Comparison of ENCODE assay signal across 9 cellular contexts in genomic region chr11:45857834-45858492, GRCh38. TPM values are rescaled to one million over a fixed set of nuclear protein-coding genes. Genes with fewer than 3 reads are reported as not detected.
DNase-seq lines count a peak whose midpoint lies in the region; ATAC-seq, FAIRE-seq and TF ChIP-seq lines count a peak whose summit lies in the region.
"Had no signal": no experiment of that assay in that cellular context is flagged by ENCODE, and none has a peak within 500 bp of the region (broad histone marks: within the 10 kb centered on the region; RNA-seq: fewer than 3 reads in every experiment).

No MANE protein-coding gene starts in this region.

- no peaks in the 10 kb centered on the region for H3K27me3 ChIP-seq in Peyer's patch
- no peaks in the 10 kb centered on the region for H3K27me3 ChIP-seq in pancreas

- peak overlapping the region; percentile 27 to 80 (median 68) for H3K27ac ChIP-seq in Peyer's patch
- H3K27ac ChIP-seq in pancreas: peak overlapping the region; percentile 68 to 85 (median 75)

- DNase-seq in DMS79 treated with DMSO at 0.1 percent for 48 hours (lab: John Stamatoyannopoulos, UW): peak; percentile 85
- no peak for DNase-seq in Peyer's patch
- DNase-seq in fibroblast of mammary gland (ENCODE audit: low read depth): peak; percentile 96
- DNase-seq in pancreas: peak in 4 of 6 donors; percentile 64 to 79 (median 74)
- no peak for DNase-seq in KBM-7
- no peak for DNase-seq in naive thymus-derived CD8-positive, alpha-beta T cell
- no peak for DNase-seq in activated CD4-positive, alpha-beta T cell treated with anti-CD3 and anti-CD28 coated beads for 4 hours
- DNase-seq: activated B cell treated with CpG ODN at 0.5 μM for 24 hours had no signal

- H3K4me1 ChIP-seq in Peyer's patch (peaks cover 4 to 63% (median 6%) of the 10 kb centered on the region in 4 donors), pancreas (peaks cover 34 to 50% (median 37%) of the 10 kb centered on the region in 3 donors)

- no peaks in the 10 kb centered on the region for H3K27me3 Mint-ChIP-seq in naive thymus-derived CD8-positive, alpha-beta T cell
- H3K27me3 Mint-ChIP-seq: activated B cell treated with CpG ODN at 0.5 μM for 24 hours had no signal

- FAIRE-seq in pancreas (lab: Jason Lieb, UNC): no peak

- WGBS in pancreas, 2 donors: 30% methylated on average over 4 of the region's 4 CpGs

- peaks cover 4 to 87% (median 35%) of the 10 kb centered on the region in 3 donors for H3K36me3 Mint-ChIP-seq in naive thymus-derived CD8-positive, alpha-beta T cell

- POLR2A ChIA-PET in naive thymus-derived CD8-positive, alpha-beta T cell (lab: Charles Lee): interaction anchor here (0.8 kb wide), 1 partner anchor 14 kb away, joined by 3 read pairs; no protein-coding TSS in a partner anchor

- H3K36me3 ChIP-seq in Peyer's patch (peaks cover 0 to 41% (median 0%) of the 10 kb centered on the region in 3 donors), pancreas (peaks cover 0 to 25% (median 14%) of the 10 kb centered on the region in 3 donors)

- no peak for TF ChIP-seq POLR2A in Peyer's patch (IDR thresholded peaks at IDR 0.05)

- H3K4me3 ChIP-seq in Peyer's patch (no peak overlapping the region), fibroblast of mammary gland (ENCODE audit: control insufficient read depth, low read depth, low read length) (no peak overlapping the region), pancreas (no peak overlapping the region)

- in situ Hi-C loops in KBM-7 (cut with MboI; ENCODE audit: low pct_unique_long_range_greater_than_20kb, low sequenced_read_pairs): no loop called here

- H3K9me3 ChIP-seq in Peyer's patch: no peaks in the 10 kb centered on the region
- no peaks in the 10 kb centered on the region for H3K9me3 ChIP-seq in pancreas

- peaks cover 9 to 10% (median 9%) of the 10 kb centered on the region in 4 donors for H3K4me1 Mint-ChIP-seq in naive thymus-derived CD8-positive, alpha-beta T cell

- intact Hi-C loops in pancreas (cut with DNase I): no loop called here

- no peak overlapping the region for H3K4me3 Mint-ChIP-seq in naive thymus-derived CD8-positive, alpha-beta T cell
- H3K4me3 Mint-ChIP-seq: activated B cell treated with CpG ODN at 0.5 μM for 24 hours had no signal

- TF ChIP-seq CTCF in Peyer's patch (IDR thresholded peaks at IDR 0.05) (no peak), fibroblast of mammary gland (conservative IDR thresholded peaks at IDR 0.05; ENCODE audit: control insufficient read depth, insufficient read depth, low read depth, low read length) (no peak), pancreas (IDR thresholded peaks at IDR 0.05) (no peak)

- no peak overlapping the region for H3K27ac Mint-ChIP-seq in naive thymus-derived CD8-positive, alpha-beta T cell
- H3K27ac Mint-ChIP-seq: activated B cell treated with CpG ODN at 0.5 μM for 24 hours had no signal

- H3K9me3 Mint-ChIP-seq in naive thymus-derived CD8-positive, alpha-beta T cell: no peaks in the 10 kb centered on the region
- H3K9me3 Mint-ChIP-seq: activated B cell treated with CpG ODN at 0.5 μM for 24 hours had no signal

- ATAC-seq in pancreas (peak; percentile 58 to 82 (median 76)), GM19324 (IDR thresholded peaks at IDR 0.05; ENCODE audit: low FRiP score, unreplicated experiment) (no peak)
- no peak for ATAC-seq in naive thymus-derived CD8-positive, alpha-beta T cell

RNA-seq across cellular contexts. Expression of gene CRY2, which starts 10.7 kb away (rescaled TPM):
- 10 to 100 TPM; 37.7 to 67.6 (median 66.0) TPM for total RNA-seq in Peyer's patch
- 10 to 100 TPM; 15.3 to 29.4 (median 20.7) TPM for total RNA-seq in pancreas
- 10 to 100 TPM; 16.0 to 28.5 TPM for polyA plus RNA-seq in pancreas
- 10 to 100 TPM; 59.5 to 64.5 TPM for total RNA-seq in naive thymus-derived CD8-positive, alpha-beta T cell
- 10 to 100 TPM; 24.3 to 33.4 (median 30.3) TPM for polyA plus RNA-seq in naive thymus-derived CD8-positive, alpha-beta T cell

RNA-seq across cellular contexts. Expression of gene MAPK8IP1, which starts 27.5 kb away (rescaled TPM):
- total RNA-seq in Peyer's patch: 10 to 100 TPM in 1 of 4 donors, 1 to 10 TPM in 3; 1.1 to 17.3 (median 3.3) TPM
- total RNA-seq in pancreas: 10 to 100 TPM; 21.3 to 49.7 (median 40.6) TPM
- polyA plus RNA-seq in pancreas: 10 to 100 TPM; 22.5 to 31.6 TPM
- total RNA-seq in naive thymus-derived CD8-positive, alpha-beta T cell: 1 to 10 TPM; 1.6 to 2.1 TPM
- not detected for polyA plus RNA-seq in naive thymus-derived CD8-positive, alpha-beta T cell

RNA-seq across cellular contexts. Expression of gene FREY1, which starts 49.1 kb away (rescaled TPM):
- 1 to 10 TPM in 1 of 4 donors, not detected in 3; 4.9 TPM for total RNA-seq in Peyer's patch
- under 1 TPM in 5 of 6 donors, not detected in 1; 0.28 to 0.66 (median 0.40) TPM for total RNA-seq in pancreas
- polyA plus RNA-seq in pancreas: 1 to 10 TPM in 1 of 2 donors, under 1 TPM in 1; 0.12 to 1.3 TPM
- total RNA-seq in naive thymus-derived CD8-positive, alpha-beta T cell: 1 to 10 TPM; 3.1 to 3.4 TPM
- polyA plus RNA-seq in naive thymus-derived CD8-positive, alpha-beta T cell: not detected

RNA-seq across cellular contexts. Expression of gene SLC35C1, which starts 53.0 kb away (rescaled TPM):
- total RNA-seq in Peyer's patch: 10 to 100 TPM; 24.8 to 68.8 (median 62.0) TPM
- 10 to 100 TPM in 2 of 6 donors, 1 to 10 TPM in 4; 5.4 to 14.2 (median 7.9) TPM for total RNA-seq in pancreas
- 1 to 10 TPM; 6.3 to 7.6 TPM for polyA plus RNA-seq in pancreas
- 10 to 100 TPM; 11.8 to 12.3 TPM for total RNA-seq in naive thymus-derived CD8-positive, alpha-beta T cell
- polyA plus RNA-seq in naive thymus-derived CD8-positive, alpha-beta T cell: 10 to 100 TPM in 1 of 3 donors, 1 to 10 TPM in 2; 5.6 to 10.0 (median 8.4) TPM

RNA-seq across cellular contexts. Expression of gene PEX16, which starts 59.7 kb away (rescaled TPM):
- total RNA-seq in Peyer's patch (10 to 100 TPM; 46.2 to 66.8 (median 63.0) TPM), pancreas (10 to 100 TPM; 18.6 to 26.8 (median 23.6) TPM)
- 10 to 100 TPM; 39.2 to 44.3 TPM for polyA plus RNA-seq in pancreas
- 10 to 100 TPM; 66.8 to 74.1 TPM for total RNA-seq in naive thymus-derived CD8-positive, alpha-beta T cell
- 10 to 100 TPM; 46.1 to 54.1 (median 53.2) TPM for polyA plus RNA-seq in naive thymus-derived CD8-positive, alpha-beta T cell

Comparison
In these comparisons a context has a peak if more than half of its experiments do, and no peak if none do; other contexts are left out.
1. DNase-seq: peak in DMS79 treated with DMSO at 0.1 percent for 48 hours (single experiment), fibroblast of mammary gland (single experiment) and pancreas (4 of 6); none in Peyer's patch (0 of 3), KBM-7 (single experiment), naive thymus-derived CD8-positive, alpha-beta T cell (0 of 10) and activated CD4-positive, alpha-beta T cell treated with anti-CD3 and anti-CD28 coated beads for 4 hours (0 of 2).
2. ATAC-seq: peak in pancreas (4 of 4); none in GM19324 (single experiment) and naive thymus-derived CD8-positive, alpha-beta T cell (0 of 2).